In the genomic region with DNA sequence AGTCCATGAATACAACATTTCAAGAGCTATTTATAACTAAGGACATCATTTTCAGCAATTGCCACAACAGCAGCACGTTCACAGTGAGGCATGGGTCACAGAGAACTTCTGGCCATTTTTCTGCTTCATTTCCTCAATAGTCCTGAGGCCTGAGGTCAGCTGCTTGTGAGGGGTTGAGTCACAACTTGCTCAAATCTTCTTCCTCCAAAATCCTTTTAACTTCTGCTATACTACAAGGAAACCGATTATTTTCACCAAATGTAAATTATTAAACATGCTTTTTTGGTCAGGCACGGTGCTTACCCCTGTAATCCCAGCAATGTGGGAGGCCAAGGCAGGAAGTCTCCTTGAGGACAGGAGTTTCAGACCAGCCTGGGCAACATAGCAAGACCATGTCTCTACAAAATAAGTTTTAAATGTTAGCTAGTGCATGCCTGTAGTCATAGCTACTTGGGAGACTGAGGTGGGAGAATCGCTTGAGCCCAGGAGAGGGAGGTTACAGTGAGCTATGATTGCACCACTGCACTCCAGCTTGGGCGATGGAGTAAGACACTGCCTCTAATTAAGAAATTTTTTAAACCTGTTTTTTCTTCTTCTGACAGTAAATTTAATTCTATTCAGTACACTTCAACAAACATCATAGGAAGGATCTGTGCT, we compare ENCODE assay signal across 16 cellular contexts. TPM values are rescaled to one million over a fixed set of nuclear protein-coding genes. Genes with fewer than 3 reads are reported as not detected.
DNase-seq lines count a peak whose midpoint lies in the region; ATAC-seq and TF ChIP-seq lines count a peak whose summit lies in the region.
"Had no signal": no experiment of that assay in that cellular context is flagged by ENCODE, and none has a peak within 500 bp of the region (broad histone marks: within the 10 kb centered on the region; RNA-seq: fewer than 3 reads in every experiment).

No MANE protein-coding gene starts in this region.

- WGBS in sigmoid colon, 2 donors: 73 to 75% methylated on average over 5 of the region's 5 CpGs

- TF ChIP-seq CTCF in right atrium auricular region (IDR thresholded peaks at IDR 0.05) (no peak), left ventricle myocardium inferior (IDR thresholded peaks at IDR 0.05; ENCODE audit: borderline replicate concordance) (no peak), coronary artery (IDR thresholded peaks at IDR 0.05) (no peak), sigmoid colon (IDR thresholded peaks at IDR 0.05) (no peak)

- H3K4me1 ChIP-seq in right atrium auricular region: no peaks in the 10 kb centered on the region
- H3K4me1 ChIP-seq in left ventricle myocardium inferior: no peaks in the 10 kb centered on the region
- H3K4me1 ChIP-seq in sigmoid colon: no peaks in the 10 kb centered on the region
- H3K4me1 ChIP-seq: A549, uterus had no signal

- intact Hi-C loops in Right ventricle myocardium inferior (cut with DNase I) (no loop called here), left ventricle myocardium inferior (cut with micrococcal nuclease) (no loop called here), sigmoid colon (cut with DNase I) (no loop called here)

- no peaks in the 10 kb centered on the region for H3K36me3 ChIP-seq in right atrium auricular region
- H3K36me3 ChIP-seq in left ventricle myocardium inferior: no peaks in the 10 kb centered on the region
- no peaks in the 10 kb centered on the region for H3K36me3 ChIP-seq in sigmoid colon
- H3K36me3 ChIP-seq: uterus had no signal

- TF ChIP-seq EP300 in sigmoid colon (IDR thresholded peaks at IDR 0.05): no peak

- H3K4me3 ChIP-seq in right atrium auricular region: no peak overlapping the region
- no peak overlapping the region for H3K4me3 ChIP-seq in left ventricle myocardium inferior
- no peak overlapping the region for H3K4me3 ChIP-seq in coronary artery
- no peak overlapping the region for H3K4me3 ChIP-seq in sigmoid colon
- H3K4me3 ChIP-seq: A549, uterus had no signal

- peak overlapping the region in 1 of 2 donors; percentile 29 for H3K27ac ChIP-seq in right atrium auricular region
- H3K27ac ChIP-seq in left ventricle myocardium inferior (replicated peaks): peak overlapping the region; percentile 18
- H3K27ac ChIP-seq in coronary artery: peak overlapping the region in 1 of 2 donors; percentile 44
- H3K27ac ChIP-seq in sigmoid colon: no peak overlapping the region
- H3K27ac ChIP-seq: A549, uterus had no signal

- peak; percentile 39 for ATAC-seq in Right ventricle myocardium inferior
- no peak for ATAC-seq in GM18502 (IDR thresholded peaks at IDR 0.05; ENCODE audit: poor library complexity, unreplicated experiment)
- ATAC-seq: A549, T-helper 17 cell had no signal

- TF ChIP-seq POLR2A in sigmoid colon (IDR thresholded peaks at IDR 0.05): no peak

- no peak for DNase-seq in Right ventricle myocardium inferior (ENCODE audit: missing footprints)
- DNase-seq in right atrium auricular region (ENCODE audit: low spot score): no peak
- DNase-seq in SKM-1 (lab: John Stamatoyannopoulos, UW; ENCODE audit: unreplicated experiment): peak; percentile 77
- no peak for DNase-seq in left ventricle myocardium inferior
- peak; percentile 8 for DNase-seq in stromal cell of bone marrow (ENCODE audit: low read depth)
- DNase-seq in coronary artery (ENCODE audit: low spot score): no peak
- no peak for DNase-seq in sigmoid colon
- DNase-seq: amniotic stem cell; CD4-positive, CD25-positive, alpha-beta regulatory T cell; H7; NCI-H2171; NCI-H774; T-helper 17 cell; uterus had no signal

- H3K9me3 ChIP-seq in right atrium auricular region (no peaks in the 10 kb centered on the region), left ventricle myocardium inferior (replicated peaks) (no peaks in the 10 kb centered on the region), sigmoid colon (no peaks in the 10 kb centered on the region)
- H3K9me3 ChIP-seq: A549, uterus had no signal

- H3K27me3 ChIP-seq in right atrium auricular region (no peaks in the 10 kb centered on the region), left ventricle myocardium inferior (ENCODE audit: low read depth) (peaks cover 7% of the 10 kb centered on the region), sigmoid colon (no peaks in the 10 kb centered on the region)
- H3K27me3 ChIP-seq: uterus had no signal

RNA-seq across cellular contexts. Expression of a gene that starts 11.2 kb away (rescaled TPM):
- total RNA-seq in Right ventricle myocardium inferior: 12.1 TPM
- total RNA-seq in right atrium auricular region: 10 to 100 TPM; 10.3 to 18.5 TPM
- total RNA-seq in left ventricle myocardium inferior: 4.5 TPM
- total RNA-seq in sigmoid colon: under 1 TPM; 0.36 to 0.99 (median 0.89) TPM
- 1 to 10 TPM in 1 of 3 donors, under 1 TPM in 2; under 0.01 to 1.2 (median 0.23) TPM for polyA plus RNA-seq in sigmoid colon

Comparison
In these comparisons a context has a peak if more than half of its experiments do, and no peak if none do; other contexts are left out.
1. DNase-seq: peak in SKM-1 (single experiment) and stromal cell of bone marrow (single experiment); none in Right ventricle myocardium inferior (single experiment), right atrium auricular region (single experiment), left ventricle myocardium inferior (single experiment), coronary artery (single experiment) and sigmoid colon (single experiment).